ENCODE assay signal across 11 cellular contexts in the genomic region with DNA sequence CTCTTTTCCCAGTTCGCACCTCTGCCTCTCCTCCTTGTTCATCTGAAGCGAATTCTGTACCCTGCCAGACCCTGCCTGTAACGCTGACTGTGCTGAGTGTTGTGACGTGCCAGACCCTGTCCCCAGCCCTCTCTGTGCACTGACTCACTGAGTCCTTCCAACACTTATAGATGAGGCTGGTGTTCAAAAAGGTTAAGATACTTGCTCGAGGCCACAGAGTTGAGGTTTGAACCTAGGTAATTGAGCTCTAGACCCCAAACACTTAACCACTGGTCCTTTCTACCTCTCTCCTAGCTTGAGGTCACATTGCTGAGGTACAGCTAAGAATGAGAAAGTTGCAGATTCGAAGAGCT. TPM values are rescaled to one million over a fixed set of nuclear protein-coding genes. Genes with fewer than 3 reads are reported as not detected.
DNase-seq lines count a peak whose midpoint lies in the region; ATAC-seq and TF ChIP-seq lines count a peak whose summit lies in the region.
"Had no signal": no experiment of that assay in that cellular context is flagged by ENCODE, and none has a peak within 500 bp of the region (broad histone marks: within the 10 kb centered on the region; RNA-seq: fewer than 3 reads in every experiment).

No MANE protein-coding gene starts in this region.

- no peak overlapping the region for H3K4me2 ChIP-seq in neural progenitor cell

- H3K4me1 ChIP-seq in neural progenitor cell, result peaks cover 31% of the 10 kb centered on the region
- H3K4me1 ChIP-seq in left ventricle myocardium inferior, result peaks cover 8% of the 10 kb centered on the region

- peaks cover 38% of the 10 kb centered on the region for H3K4me1 Mint-ChIP-seq in activated T-helper 2 cell treated with anti-CD3 and anti-CD28 coated beads, Interferon-gamma antibody, Interleukin-2, Interleukin-4, amounts not matched to agents 10 μg/mL and 5 μg/mL and 100 μg/mL, durations not matched to agents 14 hours and 24 hours and 36 hours (ENCODE audit: low read depth)
- peaks cover 29% of the 10 kb centered on the region for H3K4me1 Mint-ChIP-seq in neural progenitor cell

- H3K36me3 ChIP-seq in neural progenitor cell (no peaks in the 10 kb centered on the region), left ventricle myocardium inferior (no peaks in the 10 kb centered on the region)

- peak overlapping the region; percentile 95 for H3K27ac Mint-ChIP-seq in activated T-helper 2 cell treated with anti-CD3 and anti-CD28 coated beads, Interferon-gamma antibody, Interleukin-2, Interleukin-4, amounts not matched to agents 10 μg/mL and 5 μg/mL and 100 μg/mL, durations not matched to agents 14 hours and 24 hours and 36 hours
- no peak overlapping the region for H3K27ac Mint-ChIP-seq in neural progenitor cell

- H2AFZ ChIP-seq in neural progenitor cell (replicated peaks), result peak overlapping the region; percentile 37

- no peak overlapping the region for H3K9ac ChIP-seq in neural progenitor cell

- intact Hi-C loops in activated T-helper 2 cell treated with anti-CD3 and anti-CD28 coated beads, Interferon-gamma antibody, Interleukin-2, Interleukin-4, amounts not matched to agents 10 μg/mL and 5 μg/mL and 100 μg/mL, durations not matched to agents 14 hours and 24 hours and 36 hours (cut with micrococcal nuclease), result loop anchor here (5.0 kb wide), 4 partner anchors 44 to 184 kb away; no protein-coding TSS in a partner anchor
- intact Hi-C loops in left ventricle myocardium inferior (cut with micrococcal nuclease), result no loop called here

- DNase-seq in activated T-helper 2 cell treated with anti-CD3 and anti-CD28 coated beads, Interferon-gamma antibody, Interleukin-2, Interleukin-4, amounts not matched to agents 10 μg/mL and 5 μg/mL and 100 μg/mL, durations not matched to agents 14 hours and 24 hours and 36 hours (ENCODE audit: low spot score), result no peak
- DNase-seq in neural progenitor cell (ENCODE audit: low spot score) (no peak), DMS53 (lab: John Stamatoyannopoulos, UW) (no peak), left ventricle myocardium inferior (no peak), NCI-H748 treated with DMSO at 0.1 percent for 48 hours (lab: John Stamatoyannopoulos, UW) (no peak)
- DNase-seq: dorsolateral prefrontal cortex, HCEC 1CT, NCI-H82 had no signal

- no peaks in the 10 kb centered on the region for H3K9me3 Mint-ChIP-seq in activated T-helper 2 cell treated with anti-CD3 and anti-CD28 coated beads, Interferon-gamma antibody, Interleukin-2, Interleukin-4, amounts not matched to agents 10 μg/mL and 5 μg/mL and 100 μg/mL, durations not matched to agents 14 hours and 24 hours and 36 hours
- no peaks in the 10 kb centered on the region for H3K9me3 Mint-ChIP-seq in neural progenitor cell

- H3K27me3 ChIP-seq in neural progenitor cell (no peaks in the 10 kb centered on the region), left ventricle myocardium inferior (ENCODE audit: low read depth) (peaks cover 10% of the 10 kb centered on the region)
- H3K27me3 ChIP-seq: dorsolateral prefrontal cortex had no signal

- TF ChIP-seq CTCF in neural progenitor cell (IDR thresholded peaks at IDR 0.05) (no peak), left ventricle myocardium inferior (IDR thresholded peaks at IDR 0.05; ENCODE audit: borderline replicate concordance) (no peak)

- H3K79me2 ChIP-seq in neural progenitor cell (ENCODE audit: low read depth), result no peaks in the 10 kb centered on the region

- H3F3A ChIP-seq in neural progenitor cell (ENCODE audit: low read depth), result peaks cover 13% of the 10 kb centered on the region

- H3K27me3 Mint-ChIP-seq in activated T-helper 2 cell treated with anti-CD3 and anti-CD28 coated beads, Interferon-gamma antibody, Interleukin-2, Interleukin-4, amounts not matched to agents 10 μg/mL and 5 μg/mL and 100 μg/mL, durations not matched to agents 14 hours and 24 hours and 36 hours (ENCODE audit: low read depth), result no peaks in the 10 kb centered on the region
- no peaks in the 10 kb centered on the region for H3K27me3 Mint-ChIP-seq in neural progenitor cell (ENCODE audit: insufficient read depth, low read depth)

- H3K4me3 ChIP-seq in neural progenitor cell (no peak overlapping the region), left ventricle myocardium inferior (no peak overlapping the region)
- H3K4me3 ChIP-seq: dorsolateral prefrontal cortex had no signal

- H3K4me3 Mint-ChIP-seq in activated T-helper 2 cell treated with anti-CD3 and anti-CD28 coated beads, Interferon-gamma antibody, Interleukin-2, Interleukin-4, amounts not matched to agents 10 μg/mL and 5 μg/mL and 100 μg/mL, durations not matched to agents 14 hours and 24 hours and 36 hours (ENCODE audit: low read depth), result no peak overlapping the region
- H3K4me3 Mint-ChIP-seq in neural progenitor cell, result no peak overlapping the region

- peaks cover 45% of the 10 kb centered on the region for H3K36me3 Mint-ChIP-seq in activated T-helper 2 cell treated with anti-CD3 and anti-CD28 coated beads, Interferon-gamma antibody, Interleukin-2, Interleukin-4, amounts not matched to agents 10 μg/mL and 5 μg/mL and 100 μg/mL, durations not matched to agents 14 hours and 24 hours and 36 hours (ENCODE audit: low read depth)
- no peaks in the 10 kb centered on the region for H3K36me3 Mint-ChIP-seq in neural progenitor cell

- ATAC-seq in GM18502 (IDR thresholded peaks at IDR 0.05; ENCODE audit: poor library complexity, unreplicated experiment), result peak; percentile 41
- ATAC-seq in HG02623 (IDR thresholded peaks at IDR 0.05; ENCODE audit: unreplicated experiment), result peak; percentile 24
- no peak for ATAC-seq in GM19397 (IDR thresholded peaks at IDR 0.05; ENCODE audit: unreplicated experiment)

- H4K20me1 ChIP-seq in neural progenitor cell (ENCODE audit: low read depth), result no peaks in the 10 kb centered on the region

- no peaks in the 10 kb centered on the region for H3K9me3 ChIP-seq in neural progenitor cell (ENCODE audit: low read depth)
- no peaks in the 10 kb centered on the region for H3K9me3 ChIP-seq in left ventricle myocardium inferior (replicated peaks)

- no peak overlapping the region for H3K27ac ChIP-seq in neural progenitor cell
- H3K27ac ChIP-seq in left ventricle myocardium inferior (replicated peaks), result no peak overlapping the region
- H3K27ac ChIP-seq: dorsolateral prefrontal cortex had no signal

RNA-seq across cellular contexts. Expression of a gene that starts 45.7 kb away (rescaled TPM):
- 34.5 and 35.0 TPM in 2 replicates for total RNA-seq in activated T-helper 2 cell treated with anti-CD3 and anti-CD28 coated beads, Interferon-gamma antibody, Interleukin-2, Interleukin-4, amounts not matched to agents 10 μg/mL and 5 μg/mL and 100 μg/mL, durations not matched to agents 14 hours and 24 hours and 36 hours
- total RNA-seq in neural progenitor cell (ENCODE audit: low replicate concordance) (4.9 and 8.2 TPM in 2 replicates), left ventricle myocardium inferior (28.1 TPM)
